In the genomic region with DNA sequence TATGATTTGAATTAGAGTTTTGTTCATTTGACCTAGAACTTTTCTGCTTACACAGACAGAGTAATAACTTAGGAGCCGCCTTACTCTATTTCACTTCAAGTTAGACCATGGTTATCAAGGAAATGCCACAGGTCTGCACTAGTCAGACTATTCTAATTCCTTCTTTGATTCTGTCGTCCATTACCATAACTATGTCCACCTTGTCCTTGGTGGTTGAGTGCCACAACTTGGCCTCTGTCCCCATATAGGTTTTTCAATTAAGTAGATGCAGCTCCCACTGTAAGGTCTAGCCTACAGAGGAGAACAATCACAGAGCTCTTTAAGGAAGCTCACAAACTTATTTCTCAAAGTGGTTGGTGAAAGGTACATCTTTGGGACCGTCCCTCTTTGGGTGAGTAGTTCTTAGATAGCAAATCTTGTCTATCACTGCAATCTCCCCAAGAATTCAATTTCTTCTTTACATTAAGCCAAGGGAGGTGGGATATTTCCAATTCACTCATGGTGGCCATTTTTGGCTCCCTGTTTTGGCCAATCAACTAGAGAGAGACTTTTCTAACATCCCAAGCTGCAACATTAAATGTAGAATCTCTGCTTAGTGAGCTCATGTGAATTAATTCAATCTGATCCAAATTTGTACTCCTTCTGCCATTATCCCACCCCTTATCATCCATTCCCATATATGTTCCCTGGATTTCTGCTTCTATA, we compare ENCODE assay signal across 28 cellular contexts.
"Had no signal": no experiment of that assay in that cellular context is flagged by ENCODE, and none has a peak within 500 bp of the region (broad histone marks: within the 10 kb centered on the region; RNA-seq: fewer than 3 reads in every experiment).

No MANE protein-coding gene starts in this region.

- H3K27ac Mint-ChIP-seq: stimulated activated effector memory CD8-positive, alpha-beta T cell treated with anti-CD3 and anti-CD28 coated beads, Interleukin-12 subunit alpha, Interleukin-12 subunit beta, amount 100 ng/mL, for 72 hours; stimulated activated memory B cell treated with anti-CD40 and anti-IgM and Interleukin-4, amounts not matched to agents 10 μg/mL and 1 μg/mL and 100 μg/mL, for 72 hours; stimulated activated naive B cell treated with anti-CD40 and anti-IgM and Interleukin-4, amounts not matched to agents 10 μg/mL and 1 μg/mL and 100 μg/mL, for 72 hours; stimulated activated naive CD8-positive, alpha-beta T cell treated with anti-CD3 and anti-CD28 coated beads, Interleukin-15, amount 100 ng/mL, for 72 hours; stimulated activated naive CD8-positive, alpha-beta T cell treated with anti-CD3 and anti-CD28 coated beads, Interleukin-15, Interleukin-2, amounts not matched to agents 100 ng/mL and 50 ng/mL, for 24 hours; type B pancreatic cell had no signal

- H3K36me3 ChIP-seq: stomach, suprapubic skin, thoracic aorta, thyroid gland, tibial artery, tibial nerve, transverse colon, upper lobe of left lung, upper lobe of right lung, uterus, vagina had no signal

- ATAC-seq: stimulated activated effector memory CD8-positive, alpha-beta T cell treated with anti-CD3 and anti-CD28 coated beads, Interleukin-12 subunit alpha, Interleukin-12 subunit beta, amount 100 ng/mL, for 72 hours; stimulated activated memory B cell treated with anti-CD40 and anti-IgM and Interleukin-4, amounts not matched to agents 10 μg/mL and 1 μg/mL and 100 μg/mL, for 72 hours; stimulated activated naive B cell treated with anti-CD40 and anti-IgM and Interleukin-4, amounts not matched to agents 10 μg/mL and 1 μg/mL and 100 μg/mL, for 72 hours; stimulated activated naive CD8-positive, alpha-beta T cell treated with anti-CD3 and anti-CD28 coated beads, Interleukin-15, amount 100 ng/mL, for 72 hours; stimulated activated naive CD8-positive, alpha-beta T cell treated with anti-CD3 and anti-CD28 coated beads, Interleukin-15, Interleukin-2, amounts not matched to agents 100 U/mL and 50 U/mL, for 24 hours; upper lobe of right lung had no signal

- H3K27me3 Mint-ChIP-seq: stimulated activated memory B cell treated with anti-CD40 and anti-IgM and Interleukin-4, amounts not matched to agents 10 μg/mL and 1 μg/mL and 100 μg/mL, for 72 hours; stimulated activated naive B cell treated with anti-CD40 and anti-IgM and Interleukin-4, amounts not matched to agents 10 μg/mL and 1 μg/mL and 100 μg/mL, for 72 hours; stimulated activated naive CD8-positive, alpha-beta T cell treated with anti-CD3 and anti-CD28 coated beads, Interleukin-15, amount 100 ng/mL, for 72 hours; stimulated activated naive CD8-positive, alpha-beta T cell treated with anti-CD3 and anti-CD28 coated beads, Interleukin-15, Interleukin-2, amounts not matched to agents 100 ng/mL and 50 ng/mL, for 24 hours; type B pancreatic cell had no signal

- H3K4me3 Mint-ChIP-seq: stimulated activated effector memory CD8-positive, alpha-beta T cell treated with anti-CD3 and anti-CD28 coated beads, Interleukin-12 subunit alpha, Interleukin-12 subunit beta, amount 100 ng/mL, for 72 hours; stimulated activated memory B cell treated with anti-CD40 and anti-IgM and Interleukin-4, amounts not matched to agents 10 μg/mL and 1 μg/mL and 100 μg/mL, for 72 hours; stimulated activated naive B cell treated with anti-CD40 and anti-IgM and Interleukin-4, amounts not matched to agents 10 μg/mL and 1 μg/mL and 100 μg/mL, for 72 hours; stimulated activated naive CD8-positive, alpha-beta T cell treated with anti-CD3 and anti-CD28 coated beads, Interleukin-15, amount 100 ng/mL, for 72 hours; stimulated activated naive CD8-positive, alpha-beta T cell treated with anti-CD3 and anti-CD28 coated beads, Interleukin-15, Interleukin-2, amounts not matched to agents 100 ng/mL and 50 ng/mL, for 24 hours; type B pancreatic cell had no signal

- H3K27me3 ChIP-seq: stomach, suprapubic skin, testis, thyroid gland, tibial artery, tibial nerve, transverse colon, upper lobe of left lung, upper lobe of right lung, uterus, vagina had no signal

- H3K9me3 Mint-ChIP-seq: stimulated activated memory B cell treated with anti-CD40 and anti-IgM and Interleukin-4, amounts not matched to agents 10 μg/mL and 1 μg/mL and 100 μg/mL, for 72 hours; stimulated activated naive CD8-positive, alpha-beta T cell treated with anti-CD3 and anti-CD28 coated beads, Interleukin-15, amount 100 ng/mL, for 72 hours; stimulated activated naive CD8-positive, alpha-beta T cell treated with anti-CD3 and anti-CD28 coated beads, Interleukin-15, Interleukin-2, amounts not matched to agents 100 ng/mL and 50 ng/mL, for 24 hours; type B pancreatic cell had no signal

- DNase-seq: stimulated activated CD4-positive, alpha-beta T cell treated with anti-CD3 and anti-CD28 coated beads, Interleukin-2, amount 100 ng/mL, for 48 hours; stimulated activated CD4-positive, alpha-beta T cell treated with anti-CD3 and anti-CD28 coated beads, Interleukin-4, amount 100 ng/mL, for 1 hour; stimulated activated CD4-positive, alpha-beta T cell treated with anti-CD3 and anti-CD28 coated beads, Interleukin-4, amount 100 ng/mL, for 24 hours; stimulated activated CD4-positive, alpha-beta T cell treated with anti-CD3 and anti-CD28 coated beads, Interleukin-4, amount 100 ng/mL, for 4 hours; stimulated activated CD8-positive, alpha-beta memory T cell treated with anti-CD3 and anti-CD28 coated beads, Interleukin-4, amount 100 ng/mL, for 48 hours; stimulated activated naive B cell treated with anti-CD40 and anti-IgM and Interleukin-4, amounts not matched to agents 10 μg/mL and 1 μg/mL and 100 μg/mL, for 72 hours; stimulated activated naive CD4-positive, alpha-beta T cell; stimulated activated naive CD4-positive, alpha-beta T cell treated with Interleukin-2 at 50 U/mL for 16 hours; stimulated activated naive CD8-positive, alpha-beta T cell treated with anti-CD3 and anti-CD28 coated beads, Interleukin-15, amount 100 ng/mL, for 72 hours; stimulated activated naive CD8-positive, alpha-beta T cell treated with anti-CD3 and anti-CD28 coated beads, Interleukin-15, Interleukin-2, amounts not matched to agents 100 U/mL and 50 U/mL, for 24 hours; stomach; substantia nigra; testis; thyroid gland; tibial artery; transverse colon; trophoblast cell; upper lobe of left lung; upper lobe of right lung; uterus had no signal

- H3K4me1 ChIP-seq: stomach, suprapubic skin, testis, thyroid gland, tibial artery, transverse colon, upper lobe of left lung, upper lobe of right lung, uterus, vagina had no signal

- H3K27ac ChIP-seq: stomach, suprapubic skin, testis, thoracic aorta, thyroid gland, tibial artery, tibial nerve, transverse colon, upper lobe of left lung, upper lobe of right lung, uterus, vagina had no signal

- H3K36me3 Mint-ChIP-seq: stimulated activated effector memory CD8-positive, alpha-beta T cell treated with anti-CD3 and anti-CD28 coated beads, Interleukin-12 subunit alpha, Interleukin-12 subunit beta, amount 100 ng/mL, for 72 hours; stimulated activated memory B cell treated with anti-CD40 and anti-IgM and Interleukin-4, amounts not matched to agents 10 μg/mL and 1 μg/mL and 100 μg/mL, for 72 hours; stimulated activated naive B cell treated with anti-CD40 and anti-IgM and Interleukin-4, amounts not matched to agents 10 μg/mL and 1 μg/mL and 100 μg/mL, for 72 hours; type B pancreatic cell had no signal

- H3K4me1 Mint-ChIP-seq: stimulated activated effector memory CD8-positive, alpha-beta T cell treated with anti-CD3 and anti-CD28 coated beads, Interleukin-12 subunit alpha, Interleukin-12 subunit beta, amount 100 ng/mL, for 72 hours; stimulated activated memory B cell treated with anti-CD40 and anti-IgM and Interleukin-4, amounts not matched to agents 10 μg/mL and 1 μg/mL and 100 μg/mL, for 72 hours; stimulated activated naive B cell treated with anti-CD40 and anti-IgM and Interleukin-4, amounts not matched to agents 10 μg/mL and 1 μg/mL and 100 μg/mL, for 72 hours; stimulated activated naive CD8-positive, alpha-beta T cell treated with anti-CD3 and anti-CD28 coated beads, Interleukin-15, amount 100 ng/mL, for 72 hours had no signal

- H3K9me3 ChIP-seq: stomach, suprapubic skin, testis, thoracic aorta, thyroid gland, tibial artery, tibial nerve, transverse colon, upper lobe of left lung, upper lobe of right lung, uterus, vagina had no signal

- H3K4me3 ChIP-seq: stomach, suprapubic skin, testis, thoracic aorta, thyroid gland, tibial artery, tibial nerve, transverse colon, upper lobe of left lung, upper lobe of right lung, uterus, vagina had no signal
